13 cellular contexts compared by ENCODE assay signal in genomic region chr10:29131952-29132820, GRCh38.
DNase-seq lines count a peak whose midpoint lies in the region; ATAC-seq and TF ChIP-seq lines count a peak whose summit lies in the region.
"Had no signal": no experiment of that assay in that cellular context is flagged by ENCODE, and none has a peak within 500 bp of the region (broad histone marks: within the 10 kb centered on the region; RNA-seq: fewer than 3 reads in every experiment).

No MANE protein-coding gene starts in this region.

- peak overlapping the region; percentile 20 for H3K4me3 Mint-ChIP-seq in osteocyte (ENCODE audit: unreplicated experiment)
- no peak overlapping the region for H3K4me3 Mint-ChIP-seq in activated CD8-positive, alpha-beta T cell treated with anti-CD3 and anti-CD28 coated beads, Interleukin-2, amount 10 ng/mL, durations not matched to agents 7 days and 5 days
- H3K4me3 Mint-ChIP-seq: naive B cell had no signal

- DNase-seq in Daoy (ENCODE audit: low read depth) (peak; percentile 76), RPMI7951 (ENCODE audit: low read depth) (peak; percentile 93), fibroblast of gingiva (ENCODE audit: low read depth) (peak; percentile 62), osteocyte (ENCODE audit: extremely low spot score, unreplicated experiment) (peak; percentile 64), GM20000 (ENCODE audit: low spot score) (no peak), HuH-7.5 (ENCODE audit: low spot score) (no peak)
- no peak for DNase-seq in activated CD8-positive, alpha-beta T cell treated with anti-CD3 and anti-CD28 coated beads, Interleukin-2, amount 10 ng/mL, durations not matched to agents 7 days and 5 days
- DNase-seq: activated CD8-positive, alpha-beta memory T cell treated with anti-CD3 and anti-CD28 coated beads, Interleukin-2, amount 50 U/mL, for 48 hours; naive B cell; NCI-H774; stimulated activated CD4-positive, alpha-beta T cell treated with anti-CD3 and anti-CD28 coated beads, Interleukin-4, amount 100 ng/mL, for 1 hour; T-helper 1 cell had no signal

- H3K4me1 Mint-ChIP-seq in osteocyte (ENCODE audit: unreplicated experiment), result peaks cover 19% of the 10 kb centered on the region
- H3K4me1 Mint-ChIP-seq in activated CD8-positive, alpha-beta T cell treated with anti-CD3 and anti-CD28 coated beads, Interleukin-2, amount 10 ng/mL, durations not matched to agents 7 days and 5 days (ENCODE audit: low read depth), result no peaks in the 10 kb centered on the region
- H3K4me1 Mint-ChIP-seq: naive B cell had no signal

- H3K36me3 Mint-ChIP-seq in osteocyte (ENCODE audit: unreplicated experiment), result peaks cover 2% of the 10 kb centered on the region
- H3K36me3 Mint-ChIP-seq in activated CD8-positive, alpha-beta T cell treated with anti-CD3 and anti-CD28 coated beads, Interleukin-2, amount 10 ng/mL, durations not matched to agents 7 days and 5 days (ENCODE audit: low read depth), result no peaks in the 10 kb centered on the region
- H3K36me3 Mint-ChIP-seq: naive B cell had no signal

- TF ChIP-seq CTCF in osteocyte (IDR thresholded peaks at IDR 0.05) (no peak), GM20000 (IDR thresholded peaks at IDR 0.05; ENCODE audit: extremely low read depth, missing control alignments) (no peak)

- no peak for ATAC-seq in activated CD8-positive, alpha-beta T cell treated with anti-CD3 and anti-CD28 coated beads, Interleukin-2, amount 10 ng/mL, durations not matched to agents 7 days and 5 days
- no peak for ATAC-seq in GM21723 (IDR thresholded peaks at IDR 0.05; ENCODE audit: unreplicated experiment)

- peaks cover under 1% of the 10 kb centered on the region for H3K27me3 Mint-ChIP-seq in osteocyte (ENCODE audit: unreplicated experiment)
- peaks cover 3% of the 10 kb centered on the region for H3K27me3 Mint-ChIP-seq in activated CD8-positive, alpha-beta T cell treated with anti-CD3 and anti-CD28 coated beads, Interleukin-2, amount 10 ng/mL, durations not matched to agents 7 days and 5 days (ENCODE audit: low read depth)

- CTCF ChIA-PET in activated CD8-positive, alpha-beta T cell treated with anti-CD3 and anti-CD28 coated beads, Interleukin-2, amount 10 ng/mL, durations not matched to agents 7 days and 5 days (lab: Charles Lee), result no interaction called here

- POLR2A ChIA-PET in activated CD8-positive, alpha-beta T cell treated with anti-CD3 and anti-CD28 coated beads, Interleukin-2, amount 10 ng/mL, durations not matched to agents 7 days and 5 days (lab: Charles Lee), result no interaction called here

- peak overlapping the region; percentile 78 for H3K27ac Mint-ChIP-seq in osteocyte (ENCODE audit: unreplicated experiment)
- H3K27ac Mint-ChIP-seq in activated CD8-positive, alpha-beta T cell treated with anti-CD3 and anti-CD28 coated beads, Interleukin-2, amount 10 ng/mL, durations not matched to agents 7 days and 5 days, result no peak overlapping the region

- no peaks in the 10 kb centered on the region for H3K9me3 Mint-ChIP-seq in osteocyte (ENCODE audit: unreplicated experiment)
- H3K9me3 Mint-ChIP-seq in activated CD8-positive, alpha-beta T cell treated with anti-CD3 and anti-CD28 coated beads, Interleukin-2, amount 10 ng/mL, durations not matched to agents 7 days and 5 days (ENCODE audit: insufficient read depth), result no peaks in the 10 kb centered on the region

Comparison
In these comparisons a context has a peak if more than half of its experiments do, and no peak if none do; other contexts are left out.
1. DNase-seq: peak in Daoy (single experiment), RPMI7951 (single experiment), fibroblast of gingiva (single experiment) and osteocyte (single experiment); none in GM20000 (single experiment), activated CD8-positive, alpha-beta T cell treated with anti-CD3 and anti-CD28 coated beads, Interleukin-2, amount 10 ng/mL, durations not matched to agents 7 days and 5 days (single experiment) and HuH-7.5 (single experiment).